In the genomic region with DNA sequence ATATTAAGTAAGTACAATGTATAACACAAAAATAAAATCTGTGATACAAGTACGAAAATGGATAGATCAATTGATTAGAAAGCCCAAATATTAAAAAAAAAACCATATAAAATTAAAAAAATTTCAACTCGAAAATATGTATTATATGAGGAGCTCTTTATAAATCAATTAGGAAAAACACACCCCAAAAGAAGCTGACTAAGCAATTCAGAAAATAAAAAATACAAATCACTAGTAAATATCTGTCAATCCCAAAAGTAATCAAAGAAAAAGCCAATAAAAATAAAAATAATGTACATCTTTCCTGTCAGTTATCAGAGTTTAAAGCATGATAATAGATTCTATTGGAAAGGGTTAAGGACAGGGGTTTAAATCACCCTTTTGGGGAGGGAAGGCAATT, we compare ENCODE assay signal across 28 cellular contexts. TPM values are rescaled to one million over a fixed set of nuclear protein-coding genes. Genes with fewer than 3 reads are reported as not detected.
"Had no signal": no experiment of that assay in that cellular context is flagged by ENCODE, and none has a peak within 500 bp of the region (broad histone marks: within the 10 kb centered on the region; RNA-seq: fewer than 3 reads in every experiment).

No MANE protein-coding gene starts in this region.

- H3K36me3 ChIP-seq: adrenal gland, breast epithelium had no signal

- H3K9me3 ChIP-seq: adrenal gland, body of pancreas, breast epithelium had no signal

- H3K4me1 ChIP-seq: adrenal gland, body of pancreas, breast epithelium had no signal

- H3K27me3 ChIP-seq: adrenal gland, body of pancreas had no signal

- DNase-seq: activated CD4-positive, alpha-beta T cell treated with anti-CD3 and anti-CD28 coated beads, Interleukin-2, amount 10 ng/mL, durations not matched to agents 24 days and 14 days; activated CD4-positive, alpha-beta T cell treated with anti-CD3 and anti-CD28 coated beads, Interleukin-2, amount 50 U/mL, for 4 hours; activated CD8-positive, alpha-beta T cell treated with anti-CD3 and anti-CD28 coated beads for 36 hours; activated gamma-delta T cell; activated naive CD4-positive, alpha-beta T cell treated with Interleukin-2 at 50 U/mL for 16 hours; activated naive CD8-positive, alpha-beta T cell treated with anti-CD3 and anti-CD28 coated beads, Interleukin-2, amount 10 ng/mL, durations not matched to agents 7 days and 5 days; activated T-cell treated with anti-CD3 and anti-CD28 coated beads, Interleukin-2, amount 50 U/mL, for 1 hour; activated T-cell treated with anti-CD3 and anti-CD28 coated beads, Interleukin-2, amount 50 U/mL, for 72 hours; adrenal gland; body of pancreas; NCI-H1105 treated with DMSO at 0.1 percent for 48 hours; NCI-H1436; NCI-H1694 treated with DMSO at 0.1 percent for 48 hours; NCI-H2029; NCI-H345; NCI-H524 treated with DMSO at 0.1 percent for 48 hours; RPMI8226; SIG-M5; T-cell; T-helper 9 cell had no signal

- H3K4me3 ChIP-seq: adrenal gland, body of pancreas, breast epithelium had no signal

- FAIRE-seq: astrocyte had no signal

- ATAC-seq: activated CD8-positive, alpha-beta T cell treated with anti-CD3 and anti-CD28 coated beads for 36 hours; activated T-cell treated with anti-CD3 and anti-CD28 coated beads, Interleukin-2, amount 50 U/mL, for 72 hours; body of pancreas; Panc1; SK-N-SH treated with all-trans-retinoic acid at 6 μM for 48 hours; T-cell had no signal

- H3K27ac ChIP-seq: adrenal gland, body of pancreas, breast epithelium had no signal

RNA-seq across cellular contexts. Expression of a gene that starts 10.2 kb away (rescaled TPM):
- total RNA-seq: MCF 10A had no signal

RNA-seq across cellular contexts. Expression of a gene that starts 38.8 kb away (rescaled TPM):
- total RNA-seq: activated naive CD8-positive, alpha-beta T cell treated with anti-CD3 and anti-CD28 coated beads, Interleukin-2, amount 10 ng/mL, durations not matched to agents 7 days and 5 days; adrenal gland; astrocyte; body of pancreas; breast epithelium; cardiac septum; MCF 10A; NCI-H460; SK-MEL-5; T-cell had no signal
- polyA plus RNA-seq: adrenal gland had no signal

RNA-seq across cellular contexts. Expression of a gene that starts 51.9 kb away (rescaled TPM):
- total RNA-seq: astrocyte, body of pancreas, breast epithelium, cardiac septum, MCF 10A, NCI-H460, SK-MEL-5 had no signal
- polyA plus RNA-seq: adrenal gland had no signal
